Comparison of ENCODE assay signal across 1 cellular context in the genomic region with DNA sequence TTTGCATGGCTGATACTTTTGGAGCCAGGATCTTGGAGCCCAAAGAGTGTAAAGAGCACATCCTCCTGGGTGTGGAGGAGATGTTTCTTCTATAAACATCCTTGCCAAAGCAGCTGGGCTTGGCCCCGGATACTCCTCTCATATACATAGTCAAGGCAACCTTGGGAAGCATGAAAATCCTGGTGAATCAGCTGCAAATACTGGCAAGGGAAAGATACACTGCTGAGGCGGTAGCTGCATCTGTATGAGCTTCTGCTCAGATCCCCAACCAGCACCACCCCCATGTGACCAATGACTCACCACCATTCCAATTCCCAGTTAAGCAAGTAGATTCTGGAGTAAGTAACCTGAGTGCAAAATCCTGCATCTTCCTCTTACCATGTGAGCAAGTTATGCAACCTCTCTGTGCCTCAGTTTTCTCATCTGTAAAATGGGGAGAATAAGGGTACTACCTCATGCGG.
TF ChIP-seq lines count a peak whose summit lies in the region.

No MANE protein-coding gene starts in this region.

TF ChIP-seq in GM23338, 12 proteins besides CTCF, POLR2A, EP300 and RAD21 (continued from another document):
- TF ChIP-seq, protein P1, sequence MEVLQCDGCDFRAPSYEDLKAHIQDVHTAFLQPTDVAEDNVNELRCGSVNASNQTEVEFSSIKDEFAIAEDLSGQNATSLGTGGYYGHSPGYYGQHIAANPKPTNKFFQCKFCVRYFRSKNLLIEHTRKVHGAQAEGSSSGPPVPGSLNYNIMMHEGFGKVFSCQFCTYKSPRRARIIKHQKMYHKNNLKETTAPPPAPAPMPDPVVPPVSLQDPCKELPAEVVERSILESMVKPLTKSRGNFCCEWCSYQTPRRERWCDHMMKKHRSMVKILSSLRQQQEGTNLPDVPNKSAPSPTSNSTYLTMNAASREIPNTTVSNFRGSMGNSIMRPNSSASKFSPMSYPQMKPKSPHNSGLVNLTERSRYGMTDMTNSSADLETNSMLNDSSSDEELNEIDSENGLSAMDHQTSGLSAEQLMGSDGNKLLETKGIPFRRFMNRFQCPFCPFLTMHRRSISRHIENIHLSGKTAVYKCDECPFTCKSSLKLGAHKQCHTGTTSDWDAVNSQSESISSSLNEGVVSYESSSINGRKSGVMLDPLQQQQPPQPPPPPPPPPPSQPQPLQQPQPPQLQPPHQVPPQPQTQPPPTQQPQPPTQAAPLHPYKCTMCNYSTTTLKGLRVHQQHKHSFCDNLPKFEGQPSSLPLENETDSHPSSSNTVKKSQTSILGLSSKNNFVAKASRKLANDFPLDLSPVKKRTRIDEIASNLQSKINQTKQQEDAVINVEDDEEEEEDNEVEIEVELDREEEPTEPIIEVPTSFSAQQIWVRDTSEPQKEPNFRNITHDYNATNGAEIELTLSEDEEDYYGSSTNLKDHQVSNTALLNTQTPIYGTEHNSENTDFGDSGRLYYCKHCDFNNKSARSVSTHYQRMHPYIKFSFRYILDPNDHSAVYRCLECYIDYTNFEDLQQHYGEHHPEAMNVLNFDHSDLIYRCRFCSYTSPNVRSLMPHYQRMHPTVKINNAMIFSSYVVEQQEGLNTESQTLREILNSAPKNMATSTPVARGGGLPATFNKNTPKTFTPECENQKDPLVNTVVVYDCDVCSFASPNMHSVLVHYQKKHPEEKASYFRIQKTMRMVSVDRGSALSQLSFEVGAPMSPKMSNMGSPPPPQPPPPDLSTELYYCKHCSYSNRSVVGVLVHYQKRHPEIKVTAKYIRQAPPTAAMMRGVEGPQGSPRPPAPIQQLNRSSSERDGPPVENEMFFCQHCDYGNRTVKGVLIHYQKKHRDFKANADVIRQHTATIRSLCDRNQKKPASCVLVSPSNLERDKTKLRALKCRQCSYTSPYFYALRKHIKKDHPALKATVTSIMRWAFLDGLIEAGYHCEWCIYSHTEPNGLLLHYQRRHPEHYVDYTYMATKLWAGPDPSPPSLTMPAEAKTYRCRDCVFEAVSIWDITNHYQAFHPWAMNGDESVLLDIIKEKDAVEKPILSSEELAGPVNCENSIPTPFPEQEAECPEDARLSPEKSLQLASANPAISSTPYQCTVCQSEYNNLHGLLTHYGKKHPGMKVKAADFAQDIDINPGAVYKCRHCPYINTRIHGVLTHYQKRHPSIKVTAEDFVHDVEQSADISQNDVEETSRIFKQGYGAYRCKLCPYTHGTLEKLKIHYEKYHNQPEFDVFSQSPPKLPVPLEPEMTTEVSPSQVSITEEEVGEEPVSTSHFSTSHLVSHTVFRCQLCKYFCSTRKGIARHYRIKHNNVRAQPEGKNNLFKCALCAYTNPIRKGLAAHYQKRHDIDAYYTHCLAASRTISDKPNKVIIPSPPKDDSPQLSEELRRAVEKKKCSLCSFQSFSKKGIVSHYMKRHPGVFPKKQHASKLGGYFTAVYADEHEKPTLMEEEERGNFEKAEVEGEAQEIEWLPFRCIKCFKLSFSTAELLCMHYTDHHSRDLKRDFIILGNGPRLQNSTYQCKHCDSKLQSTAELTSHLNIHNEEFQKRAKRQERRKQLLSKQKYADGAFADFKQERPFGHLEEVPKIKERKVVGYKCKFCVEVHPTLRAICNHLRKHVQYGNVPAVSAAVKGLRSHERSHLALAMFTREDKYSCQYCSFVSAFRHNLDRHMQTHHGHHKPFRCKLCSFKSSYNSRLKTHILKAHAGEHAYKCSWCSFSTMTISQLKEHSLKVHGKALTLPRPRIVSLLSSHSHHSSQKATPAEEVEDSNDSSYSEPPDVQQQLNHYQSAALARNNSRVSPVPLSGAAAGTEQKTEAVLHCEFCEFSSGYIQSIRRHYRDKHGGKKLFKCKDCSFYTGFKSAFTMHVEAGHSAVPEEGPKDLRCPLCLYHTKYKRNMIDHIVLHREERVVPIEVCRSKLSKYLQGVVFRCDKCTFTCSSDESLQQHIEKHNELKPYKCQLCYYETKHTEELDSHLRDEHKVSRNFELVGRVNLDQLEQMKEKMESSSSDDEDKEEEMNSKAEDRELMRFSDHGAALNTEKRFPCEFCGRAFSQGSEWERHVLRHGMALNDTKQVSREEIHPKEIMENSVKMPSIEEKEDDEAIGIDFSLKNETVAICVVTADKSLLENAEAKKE (CRISPR knock-in tag; IDR thresholded peaks at IDR 0.05), result no peak
- TF ChIP-seq, protein P2, sequence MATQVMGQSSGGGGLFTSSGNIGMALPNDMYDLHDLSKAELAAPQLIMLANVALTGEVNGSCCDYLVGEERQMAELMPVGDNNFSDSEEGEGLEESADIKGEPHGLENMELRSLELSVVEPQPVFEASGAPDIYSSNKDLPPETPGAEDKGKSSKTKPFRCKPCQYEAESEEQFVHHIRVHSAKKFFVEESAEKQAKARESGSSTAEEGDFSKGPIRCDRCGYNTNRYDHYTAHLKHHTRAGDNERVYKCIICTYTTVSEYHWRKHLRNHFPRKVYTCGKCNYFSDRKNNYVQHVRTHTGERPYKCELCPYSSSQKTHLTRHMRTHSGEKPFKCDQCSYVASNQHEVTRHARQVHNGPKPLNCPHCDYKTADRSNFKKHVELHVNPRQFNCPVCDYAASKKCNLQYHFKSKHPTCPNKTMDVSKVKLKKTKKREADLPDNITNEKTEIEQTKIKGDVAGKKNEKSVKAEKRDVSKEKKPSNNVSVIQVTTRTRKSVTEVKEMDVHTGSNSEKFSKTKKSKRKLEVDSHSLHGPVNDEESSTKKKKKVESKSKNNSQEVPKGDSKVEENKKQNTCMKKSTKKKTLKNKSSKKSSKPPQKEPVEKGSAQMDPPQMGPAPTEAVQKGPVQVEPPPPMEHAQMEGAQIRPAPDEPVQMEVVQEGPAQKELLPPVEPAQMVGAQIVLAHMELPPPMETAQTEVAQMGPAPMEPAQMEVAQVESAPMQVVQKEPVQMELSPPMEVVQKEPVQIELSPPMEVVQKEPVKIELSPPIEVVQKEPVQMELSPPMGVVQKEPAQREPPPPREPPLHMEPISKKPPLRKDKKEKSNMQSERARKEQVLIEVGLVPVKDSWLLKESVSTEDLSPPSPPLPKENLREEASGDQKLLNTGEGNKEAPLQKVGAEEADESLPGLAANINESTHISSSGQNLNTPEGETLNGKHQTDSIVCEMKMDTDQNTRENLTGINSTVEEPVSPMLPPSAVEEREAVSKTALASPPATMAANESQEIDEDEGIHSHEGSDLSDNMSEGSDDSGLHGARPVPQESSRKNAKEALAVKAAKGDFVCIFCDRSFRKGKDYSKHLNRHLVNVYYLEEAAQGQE (IDR thresholded peaks at IDR 0.05; ENCODE audit: unreplicated experiment), result no peak
- TF ChIP-seq, protein P3, sequence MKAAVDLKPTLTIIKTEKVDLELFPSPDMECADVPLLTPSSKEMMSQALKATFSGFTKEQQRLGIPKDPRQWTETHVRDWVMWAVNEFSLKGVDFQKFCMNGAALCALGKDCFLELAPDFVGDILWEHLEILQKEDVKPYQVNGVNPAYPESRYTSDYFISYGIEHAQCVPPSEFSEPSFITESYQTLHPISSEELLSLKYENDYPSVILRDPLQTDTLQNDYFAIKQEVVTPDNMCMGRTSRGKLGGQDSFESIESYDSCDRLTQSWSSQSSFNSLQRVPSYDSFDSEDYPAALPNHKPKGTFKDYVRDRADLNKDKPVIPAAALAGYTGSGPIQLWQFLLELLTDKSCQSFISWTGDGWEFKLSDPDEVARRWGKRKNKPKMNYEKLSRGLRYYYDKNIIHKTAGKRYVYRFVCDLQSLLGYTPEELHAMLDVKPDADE (IDR thresholded peaks at IDR 0.05), result no peak
- TF ChIP-seq POLR2AphosphoS5 (IDR thresholded peaks at IDR 0.05; ENCODE audit: low read depth), result no peak
